In genomic region chr3:192831111-192831644, GRCh38 we compare ENCODE assay signal across 8 cellular contexts.
A peak's percentile ranks its signal among the peaks of the same experiment; 100 is the strongest.
DNase-seq lines count a peak whose midpoint lies in the region; ATAC-seq and TF ChIP-seq lines count a peak whose summit lies in the region.

No MANE protein-coding gene starts in this region.

- peak; percentile 48 for ATAC-seq in GM19351 (IDR thresholded peaks at IDR 0.05; ENCODE audit: unreplicated experiment)
- ATAC-seq in esophagus mucosa: no peak

- peak; percentile 39 for DNase-seq in AG08396 (ENCODE audit: low spot score)
- DNase-seq in LHCN-M2 (ENCODE audit: low read depth): peak; percentile 83
- peak; percentile 91 to 98 for DNase-seq in fibroblast of lung (ENCODE audit: low read depth in 2 of 2)
- no peak for DNase-seq in GM13977 (ENCODE audit: low spot score)
- DNase-seq in HuH-7 (ENCODE audit: low spot score): no peak
- DNase-seq in foreskin melanocyte: no peak

- H3K36me3 ChIP-seq in fibroblast of lung (ENCODE audit: control insufficient read depth, insufficient read depth, low read length): no peaks in the 10 kb centered on the region

- peaks cover 9% of the 10 kb centered on the region for H3K79me2 ChIP-seq in fibroblast of lung (ENCODE audit: control insufficient read depth, insufficient read depth, low read length)

- peak overlapping the region; percentile 30 for H3K4me2 ChIP-seq in fibroblast of lung (ENCODE audit: extremely low read depth, insufficient read depth, low read length)

- no peak for TF ChIP-seq CTCF in fibroblast of lung (conservative IDR thresholded peaks at IDR 0.05 in 1 of 2, IDR thresholded peaks at IDR 0.05 in 1 of 2; ENCODE audit: low read depth in 1 of 2, low read length in 2 of 2)
- TF ChIP-seq CTCF in GM13977 (IDR thresholded peaks at IDR 0.05; ENCODE audit: extremely low read depth, insufficient read depth, missing control alignments): no peak

- no peaks in the 10 kb centered on the region for H4K20me1 ChIP-seq in fibroblast of lung (ENCODE audit: control insufficient read depth, extremely low read depth, insufficient read depth, low read length)

- in situ Hi-C loops in GM13977 (cut with MboI; ENCODE audit: low pct_unique_long_range_greater_than_20kb, low sequenced_read_pairs, unreplicated experiment): no loop called here

- no peak overlapping the region for H2AFZ ChIP-seq in fibroblast of lung (ENCODE audit: low read length)

- H3K9me3 ChIP-seq in fibroblast of lung (ENCODE audit: control insufficient read depth, insufficient read depth, low read depth, low read length): no peaks in the 10 kb centered on the region

- no peaks in the 10 kb centered on the region for H3K27me3 ChIP-seq in fibroblast of lung (ENCODE audit: control insufficient read depth, insufficient read depth, low read length)

- no peak overlapping the region for H3K4me3 ChIP-seq in fibroblast of lung (replicated peaks in 1 of 4; ENCODE audit: control extremely low read depth in 1 of 4, insufficient read depth in 1 of 4, low read depth in 3 of 4, low read length in 4 of 4)

- H3K27ac ChIP-seq in fibroblast of lung (ENCODE audit: insufficient read depth, low read length): peak overlapping the region; percentile 31

- peaks cover 17% of the 10 kb centered on the region for H3K4me1 ChIP-seq in fibroblast of lung (ENCODE audit: control insufficient read depth, extremely low read depth, insufficient read depth, low read length)

- no peak overlapping the region for H3K9ac ChIP-seq in fibroblast of lung (ENCODE audit: insufficient read depth, low read length)

Comparison
In these comparisons a context has a peak if more than half of its experiments do, and no peak if none do; other contexts are left out.
1. DNase-seq: peak in AG08396 (single experiment), LHCN-M2 (single experiment) and fibroblast of lung (2 of 2); none in GM13977 (single experiment), HuH-7 (single experiment) and foreskin melanocyte (single experiment).